In the genomic region with DNA sequence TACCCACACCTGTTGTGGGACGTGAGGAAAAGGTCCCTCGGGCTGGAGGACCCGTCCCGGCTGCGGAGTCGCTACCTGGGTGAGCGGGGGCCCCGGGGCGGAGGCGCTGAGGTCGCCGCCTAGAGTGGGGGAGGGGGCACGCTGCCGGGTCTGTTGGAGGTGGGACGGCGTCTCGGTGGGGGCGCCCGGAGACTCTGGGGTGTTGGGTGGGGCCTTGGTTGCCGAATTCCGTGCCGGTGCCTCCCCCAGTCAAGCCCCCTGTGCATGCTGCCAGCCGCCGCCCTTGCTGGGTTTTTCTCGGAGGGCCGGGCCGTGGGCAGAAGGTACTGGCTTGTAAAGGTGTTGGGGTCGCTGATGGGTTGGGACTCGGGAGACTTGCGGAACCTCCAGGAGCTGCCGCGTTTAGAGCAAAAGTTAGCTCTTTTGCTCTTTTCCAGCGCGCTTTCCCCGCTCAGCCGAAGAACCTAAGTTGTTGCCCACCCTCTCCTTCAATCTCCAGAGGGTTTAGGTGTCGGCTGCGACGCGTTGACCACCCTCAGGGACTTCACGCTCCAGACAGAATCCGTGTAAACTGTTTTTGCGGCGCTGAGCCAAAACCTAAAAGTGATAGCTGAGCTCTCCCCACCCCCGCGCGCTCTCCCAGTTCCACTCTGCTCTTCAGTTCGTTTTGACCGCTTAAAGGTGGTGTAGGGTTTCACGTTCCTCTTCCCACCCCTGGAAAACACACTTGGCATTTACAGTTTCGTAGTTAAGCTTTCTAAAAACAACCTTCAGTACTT, we compare ENCODE assay signal across 8 cellular contexts. TPM values are rescaled to one million over a fixed set of nuclear protein-coding genes. Genes with fewer than 3 reads are reported as not detected.
DNase-seq lines count a peak whose midpoint lies in the region; ATAC-seq and TF ChIP-seq lines count a peak whose summit lies in the region.

MPC2 (minus strand) TSS at position 143 of the 779 bp plus-strand sequence. CDS start 1,231 bp downstream, outside the sequence.

- H3K27ac ChIP-seq in temporal lobe (ENCODE audit: low read depth, low read length), result peak within 1 kb of the TSS; percentile 99

- ATAC-seq in GM21717 (IDR thresholded peaks at IDR 0.05; ENCODE audit: unreplicated experiment) (peak; percentile 26), omental fat pad (ENCODE audit: low FRiP score) (peak; percentile 48)

- TF ChIP-seq CTCF in omental fat pad (IDR thresholded peaks at IDR 0.05), result no peak

- DNase-seq in D341Med (ENCODE audit: low spot score), result peak; percentile 66
- DNase-seq in LHCN-M2 (ENCODE audit: low read depth), result peak; percentile 65
- DNase-seq in SIG-M5 (lab: John Stamatoyannopoulos, UW), result peak; percentile 20
- peak; percentile 69 for DNase-seq in activated naive CD4-positive, alpha-beta T cell treated with anti-CD3 and anti-CD28 coated beads, Interleukin-2, amount 50 U/mL, for 16 hours
- DNase-seq in globus pallidus (ENCODE audit: low spot score), result peak; percentile 56
- peak; percentile 52 for DNase-seq in omental fat pad (ENCODE audit: low spot score)

RNA-seq across cellular contexts. Expression of gene MPC2, which starts in this region (rescaled TPM):
- 39.1 and 39.2 TPM in 2 replicates for total RNA-seq in LHCN-M2 (2014; rRNA removed)
- polyA plus RNA-seq in LHCN-M2 (2012), result 93.5 TPM
- total RNA-seq in omental fat pad, result 10 to 100 TPM; 18.7 to 39.1 (median 33.2) TPM
- 40.3 TPM for total RNA-seq in temporal lobe

Comparison
In these comparisons a context has a peak if more than half of its experiments do, and no peak if none do; other contexts are left out.
1. Peak in every context shown above with its lines: DNase-seq, ATAC-seq and H3K27ac ChIP-seq.